In genomic region chr3:37197810-37198371, GRCh38 we compare ENCODE assay signal across 12 cellular contexts. TPM values are rescaled to one million over a fixed set of nuclear protein-coding genes. Genes with fewer than 3 reads are reported as not detected.
A peak's percentile ranks its signal among the peaks of the same experiment; 100 is the strongest.
DNase-seq lines count a peak whose midpoint lies in the region; TF ChIP-seq lines count a peak whose summit lies in the region.
"Had no signal": no experiment of that assay in that cellular context is flagged by ENCODE, and none has a peak within 500 bp of the region (broad histone marks: within the 10 kb centered on the region; RNA-seq: fewer than 3 reads in every experiment).

No MANE protein-coding gene starts in this region.

- H2AFZ ChIP-seq in neural progenitor cell (replicated peaks): peak overlapping the region; percentile 45

- peaks cover 27% of the 10 kb centered on the region for H3K4me1 ChIP-seq in neural progenitor cell
- no peaks in the 10 kb centered on the region for H3K4me1 ChIP-seq in effector memory CD4-positive, alpha-beta T cell (ENCODE audit: control insufficient read depth, insufficient read depth, low read length, poor library complexity, severe bottlenecking)

- peaks cover 4% of the 10 kb centered on the region for H3K9me3 Mint-ChIP-seq in neural progenitor cell
- H3K9me3 Mint-ChIP-seq: activated naive CD4-positive, alpha-beta T cell treated with anti-CD3 and anti-CD28 coated beads, Interleukin-2, amount 50 U/mL, for 72 hours; T-helper 1 cell treated with Interleukin-12 subunit alpha and Interleukin-12 subunit beta and Interleukin-4 antibody, amounts not matched to agents 30 μg/mL and 1 μg/mL, for 36 hours had no signal

- H3K9me3 ChIP-seq in neural progenitor cell (ENCODE audit: low read depth): no peaks in the 10 kb centered on the region
- H3K9me3 ChIP-seq in effector memory CD4-positive, alpha-beta T cell (ENCODE audit: control insufficient read depth, low read length): no peaks in the 10 kb centered on the region

- peak overlapping the region; percentile 8 for H3K4me3 ChIP-seq in neural progenitor cell
- H3K4me3 ChIP-seq in effector memory CD4-positive, alpha-beta T cell (ENCODE audit: insufficient read depth, low read depth, low read length, poor library complexity, severe bottlenecking): no peak overlapping the region

- peaks cover 26% of the 10 kb centered on the region for H3F3A ChIP-seq in neural progenitor cell (ENCODE audit: low read depth)

- no peak for TF ChIP-seq CTCF in neural progenitor cell (IDR thresholded peaks at IDR 0.05)

- H3K4me3 Mint-ChIP-seq in neural progenitor cell: peak overlapping the region; percentile 42
- H3K4me3 Mint-ChIP-seq: T-helper 1 cell treated with Interleukin-12 subunit alpha and Interleukin-12 subunit beta and Interleukin-4 antibody, amounts not matched to agents 30 μg/mL and 1 μg/mL, for 36 hours had no signal

- DNase-seq in COLO829 (ENCODE audit: low spot score): peak; percentile 92
- peak; percentile 32 for DNase-seq in LoVo (ENCODE audit: low spot score)
- peak; percentile 65 for DNase-seq in epidermal melanocyte (ENCODE audit: insufficient read length, low spot score)
- DNase-seq in neural progenitor cell (ENCODE audit: low spot score): peak; percentile 76
- no peak for DNase-seq in stimulated activated CD4-positive, alpha-beta T cell treated with anti-CD3 and anti-CD28 coated beads, Interleukin-4, amount 100 ng/mL, for 4 hours
- DNase-seq in HK-2 (ENCODE audit: unreplicated experiment): no peak
- no peak for DNase-seq in stimulated activated CD8-positive, alpha-beta memory T cell treated with anti-CD3 and anti-CD28 coated beads, Interleukin-4, amount 100 ng/mL, for 48 hours
- no peak for DNase-seq in effector memory CD4-positive, alpha-beta T cell
- DNase-seq: NCI-H146 had no signal

- peaks cover 36% of the 10 kb centered on the region for H3K4me1 Mint-ChIP-seq in neural progenitor cell

- H3K79me2 ChIP-seq in neural progenitor cell (ENCODE audit: low read depth): no peaks in the 10 kb centered on the region

- H3K4me2 ChIP-seq in neural progenitor cell: peak overlapping the region; percentile 68

- H3K9ac ChIP-seq in neural progenitor cell: no peak overlapping the region

- H3K27me3 ChIP-seq in neural progenitor cell: no peaks in the 10 kb centered on the region
- no peaks in the 10 kb centered on the region for H3K27me3 ChIP-seq in effector memory CD4-positive, alpha-beta T cell (replicated peaks; ENCODE audit: control insufficient read depth, insufficient read depth, low read length, poor library complexity, severe bottlenecking)

- peak overlapping the region; percentile 75 for H3K27ac ChIP-seq in neural progenitor cell
- H3K27ac ChIP-seq in effector memory CD4-positive, alpha-beta T cell (ENCODE audit: insufficient read depth, low read length, poor library complexity, severe bottlenecking): no peak overlapping the region
- H3K27ac ChIP-seq: C4-2B had no signal

- H3K36me3 ChIP-seq in neural progenitor cell: no peaks in the 10 kb centered on the region
- H3K36me3 ChIP-seq in effector memory CD4-positive, alpha-beta T cell (ENCODE audit: control insufficient read depth, insufficient read depth, low read length): no peaks in the 10 kb centered on the region

- no peaks in the 10 kb centered on the region for H4K20me1 ChIP-seq in neural progenitor cell (ENCODE audit: low read depth)

- H3K36me3 Mint-ChIP-seq in neural progenitor cell: peaks cover 1% of the 10 kb centered on the region
- H3K36me3 Mint-ChIP-seq: activated naive CD4-positive, alpha-beta T cell treated with anti-CD3 and anti-CD28 coated beads, Interleukin-2, amount 50 U/mL, for 72 hours had no signal

- peak overlapping the region; percentile 93 for H3K27ac Mint-ChIP-seq in neural progenitor cell
- H3K27ac Mint-ChIP-seq: activated naive CD4-positive, alpha-beta T cell treated with anti-CD3 and anti-CD28 coated beads, Interleukin-2, amount 50 U/mL, for 72 hours; T-helper 1 cell treated with Interleukin-12 subunit alpha and Interleukin-12 subunit beta and Interleukin-4 antibody, amounts not matched to agents 30 μg/mL and 1 μg/mL, for 36 hours had no signal

- H3K27me3 Mint-ChIP-seq in neural progenitor cell (ENCODE audit: insufficient read depth, low read depth): peaks cover 9% of the 10 kb centered on the region

RNA-seq across cellular contexts. Expression of gene LRRFIP2, which starts 23.5 kb away (rescaled TPM):
- total RNA-seq in neural progenitor cell (ENCODE audit: low replicate concordance): 29.5 and 36.7 TPM in 2 replicates

RNA-seq across cellular contexts. Expression of gene GOLGA4, which starts 45.2 kb away (rescaled TPM):
- total RNA-seq in neural progenitor cell (ENCODE audit: low replicate concordance): 33.8 and 50.4 TPM in 2 replicates

Comparison
In these comparisons a context has a peak if more than half of its experiments do, and no peak if none do; other contexts are left out.
1. DNase-seq: peak in COLO829 (single experiment), LoVo (single experiment), epidermal melanocyte (single experiment) and neural progenitor cell (single experiment); none in stimulated activated CD4-positive, alpha-beta T cell treated with anti-CD3 and anti-CD28 coated beads, Interleukin-4, amount 100 ng/mL, for 4 hours (0 of 2), HK-2 (single experiment), stimulated activated CD8-positive, alpha-beta memory T cell treated with anti-CD3 and anti-CD28 coated beads, Interleukin-4, amount 100 ng/mL, for 48 hours (single experiment) and effector memory CD4-positive, alpha-beta T cell (0 of 3).